ENCODE assay signal across 28 cellular contexts in genomic region chr5:152901754-152902153, GRCh38.
"Had no signal": no experiment of that assay in that cellular context is flagged by ENCODE, and none has a peak within 500 bp of the region (broad histone marks: within the 10 kb centered on the region; RNA-seq: fewer than 3 reads in every experiment).

No MANE protein-coding gene starts in this region.

- H3K9me3 ChIP-seq: colonic mucosa, esophagus muscularis mucosa, esophagus squamous epithelium, gastrocnemius medialis, gastroesophageal sphincter, heart left ventricle had no signal

- H3K36me3 ChIP-seq: colonic mucosa, esophagus muscularis mucosa, esophagus squamous epithelium, gastrocnemius medialis, gastroesophageal sphincter, heart left ventricle had no signal

- H3K27me3 Mint-ChIP-seq: dendritic cell treated with granulocyte-macrophage colony-stimulating factor and Interleukin-4, amounts not matched to agents 40 ng/mL and 50 ng/mL, for 4 days; effector memory CD8-positive, alpha-beta T cell had no signal

- ATAC-seq: effector memory CD8-positive, alpha-beta T cell; esophagus mucosa; foreskin keratinocyte; gastrocnemius medialis; gastroesophageal sphincter; heart left ventricle had no signal

- FAIRE-seq: colon, endometrium, endothelial cell of umbilical vein, frontal cortex had no signal

- H3K4me1 ChIP-seq: colonic mucosa, esophagus muscularis mucosa, esophagus squamous epithelium, foreskin keratinocyte, gastrocnemius medialis, gastroesophageal sphincter, heart left ventricle had no signal

- H3K27ac Mint-ChIP-seq: dendritic cell treated with granulocyte-macrophage colony-stimulating factor and Interleukin-4, amounts not matched to agents 40 ng/mL and 50 ng/mL, for 4 days; effector memory CD8-positive, alpha-beta T cell; endodermal cell had no signal

- H3K27me3 ChIP-seq: colonic mucosa, esophagus muscularis mucosa, esophagus squamous epithelium, foreskin keratinocyte, gastrocnemius medialis, gastroesophageal sphincter, heart left ventricle had no signal

- H3K4me3 Mint-ChIP-seq: dendritic cell treated with granulocyte-macrophage colony-stimulating factor and Interleukin-4, amounts not matched to agents 40 ng/mL and 50 ng/mL, for 4 days; effector memory CD8-positive, alpha-beta T cell; endodermal cell had no signal

- H3K9me3 Mint-ChIP-seq: endodermal cell had no signal

- H3K4me1 Mint-ChIP-seq: endodermal cell had no signal

- H3K4me3 ChIP-seq: colonic mucosa, coronary artery, dorsolateral prefrontal cortex, esophagus muscularis mucosa, esophagus squamous epithelium, gastrocnemius medialis, gastroesophageal sphincter, heart left ventricle had no signal

- DNase-seq: colonic mucosa; cortex of kidney; dermis blood vessel endothelial cell; dorsolateral prefrontal cortex; effector CD4-positive, alpha-beta T cell; effector CD8-positive, alpha-beta T cell; effector memory CD4-positive, alpha-beta T cell; effector memory CD8-positive, alpha-beta T cell; endodermal cell; erythroblast; esophagus squamous epithelium; foreskin fibroblast; foreskin keratinocyte; foreskin melanocyte; gastrocnemius medialis; glutamatergic neuron; head of caudate nucleus; heart left ventricle had no signal

- H3K27ac ChIP-seq: colonic mucosa, coronary artery, dorsolateral prefrontal cortex, epithelial cell of prostate, esophagus muscularis mucosa, esophagus squamous epithelium, foreskin keratinocyte, gastrocnemius medialis, gastroesophageal sphincter, heart left ventricle had no signal
